In the genomic region with DNA sequence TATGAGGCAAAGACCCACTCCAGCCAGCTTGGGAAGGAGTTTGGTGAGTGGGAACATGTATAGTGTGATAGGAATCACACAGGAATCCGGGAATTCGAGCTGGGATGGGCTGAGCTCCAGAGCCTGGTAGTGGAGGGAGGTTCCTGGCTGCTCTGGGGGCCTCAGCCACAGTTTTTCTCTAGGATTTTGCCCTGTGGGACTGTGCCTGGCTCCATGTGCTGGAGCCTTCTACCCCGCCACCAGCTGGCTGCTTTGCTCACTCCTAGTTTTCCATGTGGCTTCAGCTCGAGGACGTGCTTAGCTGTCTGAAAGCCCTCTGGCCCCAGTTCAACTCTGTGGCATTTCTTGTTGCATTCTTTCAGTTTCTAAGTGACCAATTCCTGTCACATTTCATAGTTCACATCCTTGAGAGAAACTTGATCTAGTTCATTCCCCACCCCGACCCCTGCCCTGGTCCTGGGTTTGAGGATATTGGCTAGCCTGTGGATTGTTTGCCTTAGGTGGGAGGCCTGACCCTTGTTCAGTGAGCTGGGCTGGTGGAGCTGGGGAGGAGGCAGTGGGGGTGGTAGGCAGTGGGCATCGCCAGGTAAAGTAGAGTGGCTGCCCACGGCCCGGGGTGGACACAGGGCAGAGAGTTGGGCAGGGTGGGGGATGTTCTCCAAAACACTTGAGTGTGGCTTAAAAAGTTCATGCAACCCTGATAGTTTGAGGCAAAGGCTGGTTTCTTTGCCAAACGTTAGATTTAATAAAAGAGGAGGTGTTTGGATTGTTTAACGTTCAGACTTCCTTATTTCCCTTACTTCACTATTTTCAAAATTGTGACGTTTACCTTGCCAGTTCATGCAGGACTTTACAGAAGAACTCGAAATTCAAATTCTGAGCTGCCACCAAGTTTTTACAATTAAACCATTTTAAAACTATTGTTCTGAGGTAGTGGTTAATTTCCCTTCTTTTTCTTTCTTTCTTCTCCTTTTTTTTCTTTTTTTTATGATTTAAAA, we compare ENCODE assay signal across 9 cellular contexts. TPM values are rescaled to one million over a fixed set of nuclear protein-coding genes. Genes with fewer than 3 reads are reported as not detected.
DNase-seq lines count a peak whose midpoint lies in the region; ATAC-seq and TF ChIP-seq lines count a peak whose summit lies in the region.
"Had no signal": no experiment of that assay in that cellular context is flagged by ENCODE, and none has a peak within 500 bp of the region (broad histone marks: within the 10 kb centered on the region; RNA-seq: fewer than 3 reads in every experiment).

No MANE protein-coding gene starts in this region.

- H3K27me3 ChIP-seq in breast epithelium (no peaks in the 10 kb centered on the region), neutrophil (no peaks in the 10 kb centered on the region)

- no TSS peak for BruUV-seq in MCF 10A (replicated peaks; lab: Mats Ljungman, UMichigan)

- H3K36me3 Mint-ChIP-seq in MCF 10A (ENCODE audit: insufficient read depth, unreplicated experiment) = peaks cover 20% of the 10 kb centered on the region

- no peak for TF ChIP-seq POLR2A in breast epithelium (IDR thresholded peaks at IDR 0.05)

- H3K4me1 Mint-ChIP-seq in MCF 10A (ENCODE audit: insufficient read depth, unreplicated experiment) = peaks cover 13% of the 10 kb centered on the region

- H3K4me1 ChIP-seq in breast epithelium (peaks cover 0 to 4% of the 10 kb centered on the region in 2 donors), neutrophil (ENCODE audit: control insufficient read depth in 1 of 2, insufficient read depth in 1 of 2, low read depth in 1 of 2, low read length in 1 of 2) (peaks cover 76 to 82% of the 10 kb centered on the region in 2 experiments)

- POLR2A ChIA-PET in MCF 10A (lab: Yijun Ruan, JAX) = interaction anchor here (0.9 kb wide), 1 partner anchor 20 kb away, joined by 3 read pairs; no protein-coding TSS in a partner anchor

- H3K27ac ChIP-seq in breast epithelium = peak overlapping the region; percentile 82 to 90
- H3K27ac ChIP-seq in neutrophil = peak overlapping the region; percentile 100
- H3K27ac ChIP-seq: epithelial cell of prostate had no signal

- CTCF ChIA-PET in MCF 10A (lab: Yijun Ruan, JAX) = interaction anchor here (0.6 to 0.7 kb wide), 2 partner anchors 28 to 59 kb away, joined by 3 read pairs; no protein-coding TSS in a partner anchor

- ATAC-seq in SK-N-SH treated with all-trans-retinoic acid at 6 μM for 48 hours (peak; percentile 86), HG02938 (IDR thresholded peaks at IDR 0.05; ENCODE audit: unreplicated experiment) (no peak), HG03457 (IDR thresholded peaks at IDR 0.05; ENCODE audit: unreplicated experiment) (no peak), GM21825 (IDR thresholded peaks at IDR 0.05; ENCODE audit: unreplicated experiment) (no peak)

- TF ChIP-seq CTCF in breast epithelium (IDR thresholded peaks at IDR 0.05) (no peak), MCF 10A (IDR thresholded peaks at IDR 0.05; ENCODE audit: unreplicated experiment) (no peak), fibroblast of mammary gland (conservative IDR thresholded peaks at IDR 0.05; ENCODE audit: control insufficient read depth, insufficient read depth, low read depth, low read length) (peak; percentile 23), neutrophil (IDR thresholded peaks at IDR 0.05) (no peak)

- H3K9me3 ChIP-seq in breast epithelium = no peaks in the 10 kb centered on the region
- no peaks in the 10 kb centered on the region for H3K9me3 ChIP-seq in neutrophil

- DNase-seq in breast epithelium (ENCODE audit: low spot score in 2 of 2) = peak in 1 of 2 donors; percentile 67
- no peak for DNase-seq in MCF 10A (ENCODE audit: unreplicated experiment)
- peak; percentile 71 for DNase-seq in fibroblast of mammary gland (ENCODE audit: low read depth)

- no peaks in the 10 kb centered on the region for H3K9me3 Mint-ChIP-seq in MCF 10A (ENCODE audit: unreplicated experiment)

- no peak overlapping the region for H3K4me3 Mint-ChIP-seq in MCF 10A (ENCODE audit: unreplicated experiment)

- H3K36me3 ChIP-seq in breast epithelium = no peaks in the 10 kb centered on the region
- peaks cover 91% of the 10 kb centered on the region for H3K36me3 ChIP-seq in neutrophil

- no peaks in the 10 kb centered on the region for H3K27me3 Mint-ChIP-seq in MCF 10A (ENCODE audit: insufficient read depth, unreplicated experiment)

- peak overlapping the region; percentile 0 to 91 (median 46) for H3K4me3 ChIP-seq in breast epithelium
- no peak overlapping the region for H3K4me3 ChIP-seq in fibroblast of mammary gland (ENCODE audit: control insufficient read depth, low read depth, low read length)
- H3K4me3 ChIP-seq in neutrophil (ENCODE audit: low read depth in 1 of 2, low read length in 1 of 2) = peak overlapping the region; percentile 54 to 88

- H3K27ac Mint-ChIP-seq in MCF 10A (ENCODE audit: low read depth, unreplicated experiment) = no peak overlapping the region

- intact Hi-C loops in breast epithelium (cut with DNase I; ENCODE audit: low total_unique reads) = no loop called here
- intact Hi-C loops in MCF 10A (cut with micrococcal nuclease) = no loop called here

TF ChIP-seq in SK-N-SH treated with all-trans-retinoic acid at 6 μM for 48 hours, 23 proteins besides CTCF, POLR2A, EP300 and RAD21:
- TF ChIP-seq SNAI2 (CRISPR knock-in tag; IDR thresholded peaks at IDR 0.05) = peak; percentile 79; the same call in 1 of the 2 replicates
- TF ChIP-seq, protein P1, sequence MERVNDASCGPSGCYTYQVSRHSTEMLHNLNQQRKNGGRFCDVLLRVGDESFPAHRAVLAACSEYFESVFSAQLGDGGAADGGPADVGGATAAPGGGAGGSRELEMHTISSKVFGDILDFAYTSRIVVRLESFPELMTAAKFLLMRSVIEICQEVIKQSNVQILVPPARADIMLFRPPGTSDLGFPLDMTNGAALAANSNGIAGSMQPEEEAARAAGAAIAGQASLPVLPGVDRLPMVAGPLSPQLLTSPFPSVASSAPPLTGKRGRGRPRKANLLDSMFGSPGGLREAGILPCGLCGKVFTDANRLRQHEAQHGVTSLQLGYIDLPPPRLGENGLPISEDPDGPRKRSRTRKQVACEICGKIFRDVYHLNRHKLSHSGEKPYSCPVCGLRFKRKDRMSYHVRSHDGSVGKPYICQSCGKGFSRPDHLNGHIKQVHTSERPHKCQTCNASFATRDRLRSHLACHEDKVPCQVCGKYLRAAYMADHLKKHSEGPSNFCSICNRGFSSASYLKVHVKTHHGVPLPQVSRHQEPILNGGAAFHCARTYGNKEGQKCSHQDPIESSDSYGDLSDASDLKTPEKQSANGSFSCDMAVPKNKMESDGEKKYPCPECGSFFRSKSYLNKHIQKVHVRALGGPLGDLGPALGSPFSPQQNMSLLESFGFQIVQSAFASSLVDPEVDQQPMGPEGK (CRISPR knock-in tag; IDR thresholded peaks at IDR 0.05; ENCODE audit: borderline replicate concordance) = no peak
- TF ChIP-seq ISL1 (CRISPR knock-in tag; IDR thresholded peaks at IDR 0.05) = peak; percentile 58
- TF ChIP-seq, protein P2, sequence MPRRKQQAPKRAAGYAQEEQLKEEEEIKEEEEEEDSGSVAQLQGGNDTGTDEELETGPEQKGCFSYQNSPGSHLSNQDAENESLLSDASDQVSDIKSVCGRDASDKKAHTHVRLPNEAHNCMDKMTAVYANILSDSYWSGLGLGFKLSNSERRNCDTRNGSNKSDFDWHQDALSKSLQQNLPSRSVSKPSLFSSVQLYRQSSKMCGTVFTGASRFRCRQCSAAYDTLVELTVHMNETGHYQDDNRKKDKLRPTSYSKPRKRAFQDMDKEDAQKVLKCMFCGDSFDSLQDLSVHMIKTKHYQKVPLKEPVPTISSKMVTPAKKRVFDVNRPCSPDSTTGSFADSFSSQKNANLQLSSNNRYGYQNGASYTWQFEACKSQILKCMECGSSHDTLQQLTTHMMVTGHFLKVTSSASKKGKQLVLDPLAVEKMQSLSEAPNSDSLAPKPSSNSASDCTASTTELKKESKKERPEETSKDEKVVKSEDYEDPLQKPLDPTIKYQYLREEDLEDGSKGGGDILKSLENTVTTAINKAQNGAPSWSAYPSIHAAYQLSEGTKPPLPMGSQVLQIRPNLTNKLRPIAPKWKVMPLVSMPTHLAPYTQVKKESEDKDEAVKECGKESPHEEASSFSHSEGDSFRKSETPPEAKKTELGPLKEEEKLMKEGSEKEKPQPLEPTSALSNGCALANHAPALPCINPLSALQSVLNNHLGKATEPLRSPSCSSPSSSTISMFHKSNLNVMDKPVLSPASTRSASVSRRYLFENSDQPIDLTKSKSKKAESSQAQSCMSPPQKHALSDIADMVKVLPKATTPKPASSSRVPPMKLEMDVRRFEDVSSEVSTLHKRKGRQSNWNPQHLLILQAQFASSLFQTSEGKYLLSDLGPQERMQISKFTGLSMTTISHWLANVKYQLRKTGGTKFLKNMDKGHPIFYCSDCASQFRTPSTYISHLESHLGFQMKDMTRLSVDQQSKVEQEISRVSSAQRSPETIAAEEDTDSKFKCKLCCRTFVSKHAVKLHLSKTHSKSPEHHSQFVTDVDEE (CRISPR knock-in tag; IDR thresholded peaks at IDR 0.05) = no peak
- no peak for TF ChIP-seq ZNF8 (CRISPR knock-in tag; IDR thresholded peaks at IDR 0.05)
- no peak for TF ChIP-seq RARB (CRISPR knock-in tag; IDR thresholded peaks at IDR 0.05)
- no peak for TF ChIP-seq OSR1 (CRISPR knock-in tag; IDR thresholded peaks at IDR 0.05)
- TF ChIP-seq ZFP30 (CRISPR knock-in tag; IDR thresholded peaks at IDR 0.05) = no peak
- TF ChIP-seq ZFP3 (CRISPR knock-in tag; IDR thresholded peaks at IDR 0.05) = peak; percentile 71
- TF ChIP-seq, protein P3, sequence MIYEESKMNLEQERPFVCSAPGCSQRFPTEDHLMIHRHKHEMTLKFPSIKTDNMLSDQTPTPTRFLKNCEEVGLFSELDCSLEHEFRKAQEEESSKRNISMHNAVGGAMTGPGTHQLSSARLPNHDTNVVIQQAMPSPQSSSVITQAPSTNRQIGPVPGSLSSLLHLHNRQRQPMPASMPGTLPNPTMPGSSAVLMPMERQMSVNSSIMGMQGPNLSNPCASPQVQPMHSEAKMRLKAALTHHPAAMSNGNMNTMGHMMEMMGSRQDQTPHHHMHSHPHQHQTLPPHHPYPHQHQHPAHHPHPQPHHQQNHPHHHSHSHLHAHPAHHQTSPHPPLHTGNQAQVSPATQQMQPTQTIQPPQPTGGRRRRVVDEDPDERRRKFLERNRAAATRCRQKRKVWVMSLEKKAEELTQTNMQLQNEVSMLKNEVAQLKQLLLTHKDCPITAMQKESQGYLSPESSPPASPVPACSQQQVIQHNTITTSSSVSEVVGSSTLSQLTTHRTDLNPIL (CRISPR knock-in tag; IDR thresholded peaks at IDR 0.05; ENCODE audit: low read depth) = no peak
- TF ChIP-seq ZNF565 (CRISPR knock-in tag; conservative IDR thresholded peaks at IDR 0.05; ENCODE audit: low read depth) = no peak

RNA-seq across cellular contexts. Expression of a gene that starts 5.2 kb away (rescaled TPM):
- 100 to 1,000 TPM in 1 of 3 donors, 10 to 100 TPM in 2; 52.2 to 106 (median 59.6) TPM for total RNA-seq in breast epithelium
- total RNA-seq in MCF 10A (2022) = 25.8 and 31.4 TPM in 2 replicates
